ENCODE assay signal across 7 cellular contexts in genomic region chr22:29205260-29205597, GRCh38. TPM values are rescaled to one million over a fixed set of nuclear protein-coding genes. Genes with fewer than 3 reads are reported as not detected.
DNase-seq lines count a peak whose midpoint lies in the region; ATAC-seq and TF ChIP-seq lines count a peak whose summit lies in the region.

No MANE protein-coding gene starts in this region.

- H3K4me3 Mint-ChIP-seq in H9: peak overlapping the region; percentile 64 to 82

- peaks cover 27 to 38% of the 10 kb centered on the region in 2 experiments for H3K4me1 Mint-ChIP-seq in H9

- no peaks in the 10 kb centered on the region; a peak in 1 of 5 replicates for H3K9me3 Mint-ChIP-seq in H9

- H4K91ac ChIP-seq in H9 (ENCODE audit: insufficient read length, low read depth, low read length): no peak overlapping the region

- H2BK20ac ChIP-seq in H9 (ENCODE audit: low read depth, low read length, poor library complexity, severe bottlenecking): no peak overlapping the region

- H3K23me2 ChIP-seq in H9 (ENCODE audit: insufficient read length, low read depth, low read length, poor library complexity, severe bottlenecking): peaks cover 4% of the 10 kb centered on the region

- H3K56ac ChIP-seq in H9 (ENCODE audit: insufficient read length, low read depth, low read length): no peak overlapping the region

- DNase-seq in H9 (no peak), spleen (no peak)
- no peak for DNase-seq in activated CD4-positive, alpha-beta T cell treated with anti-CD3 and anti-CD28 coated beads for 4 hours

- no peak overlapping the region for H3K23ac ChIP-seq in H9 (ENCODE audit: insufficient read length, low read depth, low read length)

- TF ChIP-seq POLR2A in spleen (IDR thresholded peaks at IDR 0.05): no peak

- TF ChIP-seq CTCF in H9 (conservative IDR thresholded peaks at IDR 0.05) (no peak), VCaP (conservative IDR thresholded peaks at IDR 0.05) (no peak), spleen (IDR thresholded peaks at IDR 0.05 in 8 of 11, conservative IDR thresholded peaks at IDR 0.05 in 3 of 11) (no peak)

- H3K36me3 ChIP-seq in iPS-18a (ENCODE audit: control insufficient read depth, low read depth, low read length): no peaks in the 10 kb centered on the region
- no peaks in the 10 kb centered on the region for H3K36me3 ChIP-seq in spleen

- no peak overlapping the region for H3K27ac ChIP-seq in H9 (ENCODE audit: insufficient read length, low read depth, low read length)
- H3K27ac ChIP-seq in VCaP: peak overlapping the region; percentile 57; the same call in 1 of the 2 replicates
- H3K27ac ChIP-seq in iPS-18a (ENCODE audit: low read length): no peak overlapping the region
- peak overlapping the region; percentile 42 to 91 (median 80) for H3K27ac ChIP-seq in spleen

- no CpG with 5 or more reads among the region's 11 CpGs for WGBS in H9 (ENCODE audit: extremely low coverage, insufficient read length, low lambda C conversion rate)
- 52 to 57% (median 56%) methylated on average over 11 of the region's 11 CpGs for WGBS in spleen, 5 donors

- no peak overlapping the region for H2AFZ ChIP-seq in H9 (ENCODE audit: low read length)

- no peaks in the 10 kb centered on the region for H3K9me3 ChIP-seq in H9 (ENCODE audit: control insufficient read depth, low read depth, low read length)
- H3K9me3 ChIP-seq in iPS-18a (ENCODE audit: control insufficient read depth, low read depth, low read length): no peaks in the 10 kb centered on the region
- H3K9me3 ChIP-seq in spleen: no peaks in the 10 kb centered on the region

- no peak overlapping the region for H2AK5ac ChIP-seq in H9 (ENCODE audit: insufficient read length, low read length)

- H3K18ac ChIP-seq in H9 (ENCODE audit: insufficient read length, low read depth, low read length): no peak overlapping the region

- no peaks in the 10 kb centered on the region for H3K27me3 ChIP-seq in H9 (ENCODE audit: insufficient read depth, low read length)
- peaks cover 16% of the 10 kb centered on the region for H3K27me3 ChIP-seq in iPS-18a (ENCODE audit: control insufficient read depth, insufficient read depth, low read length)
- peaks cover 0 to 78% (median 3%) of the 10 kb centered on the region in 7 donors for H3K27me3 ChIP-seq in spleen (replicated peaks in 1 of 7)

- H3K79me2 ChIP-seq in H9 (ENCODE audit: insufficient read depth, low read length): no peaks in the 10 kb centered on the region

- H2BK15ac ChIP-seq in H9 (ENCODE audit: low read depth, low read length): no peak overlapping the region

- no peaks in the 10 kb centered on the region for H4K20me1 ChIP-seq in H9 (ENCODE audit: control insufficient read depth, insufficient read depth, insufficient read length)

- H3K4me3 ChIP-seq in iPS-18a (ENCODE audit: low read length): peak overlapping the region; percentile 14
- H3K4me3 ChIP-seq in spleen: peak overlapping the region in 7 of 8 donors; percentile 26 to 77 (median 55)

- H3K4me1 ChIP-seq in H9 (ENCODE audit: insufficient read depth, low read length) (no peaks in the 10 kb centered on the region; the same call in 1 of the 2 replicates), iPS-18a (ENCODE audit: control insufficient read depth, low read depth, low read length) (peaks cover 13% of the 10 kb centered on the region), spleen (peaks cover 39 to 93% (median 73%) of the 10 kb centered on the region in 6 donors)

- H2BK12ac ChIP-seq in H9 (ENCODE audit: insufficient read length, low read depth, low read length): no peak overlapping the region

- no peak overlapping the region for H2BK120ac ChIP-seq in H9 (ENCODE audit: low read depth, low read length, poor library complexity, severe bottlenecking)

- no peak overlapping the region for H3K27ac Mint-ChIP-seq in H9

- no peaks in the 10 kb centered on the region; a peak in 1 of 7 replicates for H3K36me3 Mint-ChIP-seq in H9 (ENCODE audit: insufficient read depth in 1 of 3, low read depth in 3 of 3)

- no peak overlapping the region for H3K9ac ChIP-seq in H9 (ENCODE audit: extremely low read depth, insufficient read length, low read length)
- no peak overlapping the region for H3K9ac ChIP-seq in iPS-18a (ENCODE audit: low read length)

- ATAC-seq in HG02938 (IDR thresholded peaks at IDR 0.05; ENCODE audit: unreplicated experiment): no peak
- no peak for ATAC-seq in GM19035 (IDR thresholded peaks at IDR 0.05; ENCODE audit: unreplicated experiment)

- peaks cover 24% of the 10 kb centered on the region for H3K27me3 Mint-ChIP-seq in H9 (ENCODE audit: low read depth)

- no peak overlapping the region for H3K14ac ChIP-seq in H9 (ENCODE audit: insufficient read depth, low read length)

- H3T11ph ChIP-seq in H9 (ENCODE audit: low read length): no peak overlapping the region

- intact Hi-C loops in spleen (cut with DNase I; ENCODE audit: low total_unique reads): no loop called here

- H3K79me1 ChIP-seq in H9 (ENCODE audit: insufficient read depth, low read depth, low read length, poor library complexity, severe bottlenecking): no peaks in the 10 kb centered on the region

- no peak overlapping the region for H4K8ac ChIP-seq in H9 (replicated peaks; ENCODE audit: insufficient read length, low read depth, low read length)

- no peak overlapping the region for H4K5ac ChIP-seq in H9 (ENCODE audit: insufficient read length, low read depth, low read length)

- peak overlapping the region; percentile 12 for H3K4me2 ChIP-seq in H9 (ENCODE audit: insufficient read depth, insufficient read length, low read length)

- H2BK5ac ChIP-seq in H9 (ENCODE audit: insufficient read length, low read length): no peak overlapping the region

- H3K4ac ChIP-seq in H9 (ENCODE audit: low read depth, low read length): no peak overlapping the region

RNA-seq across cellular contexts. Expression of gene EMID1, which starts 0.5 kb away (rescaled TPM):
- total RNA-seq in H9 (2021) (4.5 and 5.4 TPM in 2 replicates), spleen (10 to 100 TPM; 38.0 to 90.3 (median 62.0) TPM)
- polyA plus RNA-seq in spleen: 10 to 100 TPM; 18.5 to 62.6 (median 60.4) TPM

Comparison
In these comparisons a context has a peak if more than half of its experiments do, and no peak if none do; other contexts are left out.
1. H3K27ac ChIP-seq: peak in VCaP (single experiment) and spleen (8 of 8); none in H9 (single experiment) and iPS-18a (single experiment).